In genomic region chr6:157760137-157760536, GRCh38 we compare ENCODE assay signal across 8 cellular contexts.
DNase-seq lines count a peak whose midpoint lies in the region; ATAC-seq, FAIRE-seq and TF ChIP-seq lines count a peak whose summit lies in the region.

No MANE protein-coding gene starts in this region.

- H3K4ac ChIP-seq in mesenchymal stem cell (ENCODE audit: low read depth in 1 of 2, low read length in 2 of 2): peak overlapping the region; percentile 67 to 74

- POLR2A ChIA-PET in A549 (lab: Yijun Ruan, JAX): no interaction called here
- POLR2A ChIA-PET in activated naive CD8-positive, alpha-beta T cell treated with anti-CD3 and anti-CD28 coated beads, Interleukin-2, amount 10 ng/mL, durations not matched to agents 7 days and 5 days (lab: Charles Lee): no interaction called here

- H4K8ac ChIP-seq in mesenchymal stem cell (ENCODE audit: low read length): peak overlapping the region; percentile 53

- H3F3A ChIP-seq in GM23248 (ENCODE audit: insufficient read depth): peaks cover 44% of the 10 kb centered on the region

- TF ChIP-seq POLR2A in A549 (IDR thresholded peaks at IDR 0.05; ENCODE audit: low read length): no peak

- H4K20me1 ChIP-seq in GM23248 (ENCODE audit: insufficient read depth): no peaks in the 10 kb centered on the region

- peaks cover 65% of the 10 kb centered on the region for H3K4me1 Mint-ChIP-seq in activated naive CD8-positive, alpha-beta T cell treated with anti-CD3 and anti-CD28 coated beads, Interleukin-2, amount 10 ng/mL, durations not matched to agents 7 days and 5 days

- ATAC-seq in A549 (no peak), HG02642 (IDR thresholded peaks at IDR 0.05; ENCODE audit: poor library complexity, unreplicated experiment) (no peak)
- no peak for ATAC-seq in activated naive CD8-positive, alpha-beta T cell treated with anti-CD3 and anti-CD28 coated beads, Interleukin-2, amount 10 ng/mL, durations not matched to agents 7 days and 5 days (ENCODE audit: low read depth)

- TF ChIP-seq EP300 in A549 (IDR thresholded peaks at IDR 0.05): no peak

- H2BK5ac ChIP-seq in mesenchymal stem cell (ENCODE audit: low read depth, low read length, poor library complexity, severe bottlenecking): peak overlapping the region; percentile 3

- TF ChIP-seq CTCF in A549 (IDR thresholded peaks at IDR 0.05): no peak

- H3K36me3 ChIP-seq in GM23248 (ENCODE audit: low read depth): no peaks in the 10 kb centered on the region
- H3K36me3 ChIP-seq in mesenchymal stem cell (ENCODE audit: control insufficient read depth in 1 of 2, insufficient read depth in 2 of 2, low read depth in 1 of 2, low read length in 2 of 2): peaks cover 0 to 3% of the 10 kb centered on the region in 2 experiments

- peak overlapping the region; percentile 76 to 80 for H3K18ac ChIP-seq in mesenchymal stem cell (ENCODE audit: low read depth in 1 of 2, low read length in 2 of 2)

- no peak overlapping the region for H3K23ac ChIP-seq in mesenchymal stem cell (ENCODE audit: low read length in 2 of 2)

- H3K36me3 Mint-ChIP-seq in activated naive CD8-positive, alpha-beta T cell treated with anti-CD3 and anti-CD28 coated beads, Interleukin-2, amount 10 ng/mL, durations not matched to agents 7 days and 5 days: no peaks in the 10 kb centered on the region

- no peak overlapping the region for H3K4me3 Mint-ChIP-seq in activated naive CD8-positive, alpha-beta T cell treated with anti-CD3 and anti-CD28 coated beads, Interleukin-2, amount 10 ng/mL, durations not matched to agents 7 days and 5 days

- no peaks in the 10 kb centered on the region for H3K79me1 ChIP-seq in mesenchymal stem cell (replicated peaks; ENCODE audit: low read length, poor library complexity, severe bottlenecking)

- peak overlapping the region; percentile 72 for H3K4me2 ChIP-seq in A549
- peak overlapping the region; percentile 78 for H3K4me2 ChIP-seq in GM23248 (ENCODE audit: unreplicated experiment)
- no peak overlapping the region for H3K4me2 ChIP-seq in mesenchymal stem cell (ENCODE audit: low read length, poor library complexity, severe bottlenecking)

- FAIRE-seq in A549 (lab: Jason Lieb, UNC): no peak
- no peak for FAIRE-seq in RCC 7860 (lab: Jason Lieb, UNC)

- H3K79me2 ChIP-seq in GM23248 (ENCODE audit: insufficient read depth): no peaks in the 10 kb centered on the region

- H3K9me2 ChIP-seq in GM23248 (ENCODE audit: insufficient read depth): no peaks in the 10 kb centered on the region

- no peak for DNase-seq in A549 (ENCODE audit: low read depth in 1 of 2, low spot score in 1 of 2)
- DNase-seq in GM23248: no peak
- DNase-seq in activated naive CD8-positive, alpha-beta T cell treated with anti-CD3 and anti-CD28 coated beads, Interleukin-2, amount 10 ng/mL, durations not matched to agents 7 days and 5 days: no peak
- no peak for DNase-seq in mesenchymal stem cell
- DNase-seq in RCC 7860 (ENCODE audit: low spot score): no peak
- no peak for DNase-seq in NCI-H1105 (lab: John Stamatoyannopoulos, UW)
- no peak for DNase-seq in mucosa of gallbladder (ENCODE audit: low spot score)

- H3K27ac Mint-ChIP-seq in activated naive CD8-positive, alpha-beta T cell treated with anti-CD3 and anti-CD28 coated beads, Interleukin-2, amount 10 ng/mL, durations not matched to agents 7 days and 5 days: peak overlapping the region; percentile 21

- peak overlapping the region; percentile 29 for H2BK120ac ChIP-seq in mesenchymal stem cell (ENCODE audit: low read depth, low read length)

- peak overlapping the region; percentile 60 for H2BK15ac ChIP-seq in mesenchymal stem cell (ENCODE audit: low read depth, poor library complexity, severe bottlenecking)

- peak overlapping the region; percentile 70 for H4K91ac ChIP-seq in mesenchymal stem cell (ENCODE audit: low read length)

- 94% methylated on average over 6 of the region's 6 CpGs for WGBS in A549 (ENCODE audit: missing lambda C conversion rate)
- 82 to 93% methylated on average over 6 of the region's 6 CpGs for WGBS in GM23248 (ENCODE audit: low coverage in 1 of 2, low lambda C conversion rate in 2 of 2, missing lambda C conversion rate in 2 of 2), 2 experiments
- 99% methylated on average over 6 of the region's 6 CpGs for WGBS in mesenchymal stem cell

- H3K27me3 ChIP-seq in GM23248 (replicated peaks; ENCODE audit: insufficient read depth): no peaks in the 10 kb centered on the region
- no peaks in the 10 kb centered on the region for H3K27me3 ChIP-seq in mesenchymal stem cell (ENCODE audit: control insufficient read depth in 1 of 2, insufficient read depth in 1 of 2, low read length in 2 of 2)

- H3K27ac ChIP-seq in A549: peak overlapping the region; percentile 64 to 87; a peak in 5 of 6 replicates
- H3K27ac ChIP-seq in GM23248: peak overlapping the region; percentile 95
- H3K27ac ChIP-seq in mesenchymal stem cell (ENCODE audit: low read length, poor library complexity, severe bottlenecking): peak overlapping the region; percentile 69

- peak overlapping the region; percentile 98 for H2AK5ac ChIP-seq in mesenchymal stem cell (ENCODE audit: low read length, severe bottlenecking)

- no peak overlapping the region for H3K4me3 ChIP-seq in A549
- 0 out of 2 replicates have a peak overlapping the region, but pooled peaks have one; percentile 57 for H3K4me3 ChIP-seq in GM23248
- H3K4me3 ChIP-seq in mesenchymal stem cell (ENCODE audit: insufficient read depth in 1 of 2, low read depth in 1 of 2, low read length in 2 of 2): no peak overlapping the region

- H3K9me3 Mint-ChIP-seq in activated naive CD8-positive, alpha-beta T cell treated with anti-CD3 and anti-CD28 coated beads, Interleukin-2, amount 10 ng/mL, durations not matched to agents 7 days and 5 days: no peaks in the 10 kb centered on the region

- H2BK12ac ChIP-seq in mesenchymal stem cell (ENCODE audit: low read length in 2 of 2): peak overlapping the region; percentile 30 to 45

- CTCF ChIA-PET in A549 (lab: Yijun Ruan, JAX): interaction anchor here (0.8 to 7.3 kb wide), 4 partner anchors 48 to 372 kb away, joined by 3 to 61 read pairs (median 4); no protein-coding TSS in a partner anchor

- no peak overlapping the region for H3K14ac ChIP-seq in mesenchymal stem cell (ENCODE audit: low read length in 2 of 2)

- H3K9me3 ChIP-seq in A549 (no peaks in the 10 kb centered on the region), GM23248 (ENCODE audit: low read depth) (no peaks in the 10 kb centered on the region), mesenchymal stem cell (ENCODE audit: control insufficient read depth, low read length) (no peaks in the 10 kb centered on the region)

- H3K9ac ChIP-seq in GM23248: peak overlapping the region; percentile 79
- peak overlapping the region; percentile 83 for H3K9ac ChIP-seq in mesenchymal stem cell (ENCODE audit: low read length)

- no peak for TF ChIP-seq RAD21 in A549 (conservative IDR thresholded peaks at IDR 0.05 in 1 of 2, IDR thresholded peaks at IDR 0.05 in 1 of 2)

- peaks cover 54% of the 10 kb centered on the region for H3K4me1 ChIP-seq in A549
- peaks cover 60% of the 10 kb centered on the region for H3K4me1 ChIP-seq in GM23248 (ENCODE audit: insufficient read depth)
- H3K4me1 ChIP-seq in mesenchymal stem cell (ENCODE audit: control insufficient read depth, insufficient read depth, low read depth, low read length): peaks cover 43% of the 10 kb centered on the region

- H2AFZ ChIP-seq in GM23248: peak overlapping the region; percentile 21; the same call in 1 of the 2 replicates
- no peak overlapping the region for H2AFZ ChIP-seq in mesenchymal stem cell (ENCODE audit: low read depth, low read length)

- H3K27me3 Mint-ChIP-seq in activated naive CD8-positive, alpha-beta T cell treated with anti-CD3 and anti-CD28 coated beads, Interleukin-2, amount 10 ng/mL, durations not matched to agents 7 days and 5 days: peaks cover 4% of the 10 kb centered on the region

- in situ Hi-C loops in GM23248 (cut with MboI): loop anchor here (25.0 kb wide), 1 partner anchor 302 kb away; no protein-coding TSS in a partner anchor

TF ChIP-seq in A549, 52 proteins besides CTCF, POLR2A, EP300 and RAD21 (continues in another document):
- TF ChIP-seq ZSCAN20 (CRISPR knock-in tag; IDR thresholded peaks at IDR 0.05): no peak
- no peak for TF ChIP-seq RCOR1 (IDR thresholded peaks at IDR 0.05; ENCODE audit: low read depth, low read length)
- no peak for TF ChIP-seq REST (IDR thresholded peaks at IDR 0.05)
- no peak for TF ChIP-seq SMC3 (IDR thresholded peaks at IDR 0.05)
- TF ChIP-seq NFE2L2 (conservative IDR thresholded peaks at IDR 0.05; ENCODE audit: low read length): no peak
- TF ChIP-seq PHF8 (IDR thresholded peaks at IDR 0.05; ENCODE audit: borderline replicate concordance, low read depth): no peak
- no peak for TF ChIP-seq CHD4 (IDR thresholded peaks at IDR 0.05; ENCODE audit: borderline replicate concordance)
- TF ChIP-seq JUN (IDR thresholded peaks at IDR 0.05): no peak
- no peak for TF ChIP-seq FOSB (CRISPR knock-in tag; IDR thresholded peaks at IDR 0.05)
- no peak for TF ChIP-seq MAFK (IDR thresholded peaks at IDR 0.05; ENCODE audit: partially characterized antibody)
